In the genomic region with DNA sequence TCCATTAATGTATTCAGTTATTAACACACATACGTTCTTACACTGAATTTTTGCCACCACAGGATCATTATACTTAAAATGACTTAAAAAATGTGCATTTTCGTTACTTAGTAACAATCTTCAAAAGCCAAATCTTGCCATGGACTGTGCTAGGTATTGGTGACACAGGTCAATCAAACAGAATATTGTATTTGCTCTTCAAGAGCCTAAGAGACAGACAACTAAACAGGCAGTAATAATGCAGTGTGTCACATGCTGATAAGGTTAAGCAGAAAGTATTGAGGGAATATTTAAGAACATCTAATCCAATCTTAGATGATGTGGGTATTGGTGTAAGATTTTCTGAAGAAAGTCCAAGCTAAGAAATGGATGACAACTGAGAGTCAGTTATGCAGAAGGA, we compare ENCODE assay signal across 2 cellular contexts.
TF ChIP-seq lines count a peak whose summit lies in the region.

No MANE protein-coding gene starts in this region.

TF ChIP-seq in GM12891, 5 proteins besides CTCF, POLR2A, EP300 and RAD21 (continued from another document):
- TF ChIP-seq TAF1 (IDR thresholded peaks at IDR 0.05; ENCODE audit: low read depth, low read length): no peak
- TF ChIP-seq POU2F2 (IDR thresholded peaks at IDR 0.05; ENCODE audit: low read depth, low read length): no peak

TF ChIP-seq in K562, 482 proteins besides CTCF, POLR2A, EP300 and RAD21 (continued from another document):
- TF ChIP-seq TAF1 (IDR thresholded peaks at IDR 0.05; ENCODE audit: control insufficient read depth, extremely low read depth, insufficient read depth, low read length, severe bottlenecking) (no peak), CC2D1A (IDR thresholded peaks at IDR 0.05) (no peak), HEY1 (CRISPR knock-in tag; IDR thresholded peaks at IDR 0.05; ENCODE audit: borderline replicate concordance) (no peak), PYGO2 (tag; IDR thresholded peaks at IDR 0.05) (no peak), E2F1 (CRISPR knock-in tag; IDR thresholded peaks at IDR 0.05) (no peak), RBM39 (optimal IDR thresholded peaks at IDR 0.05; ENCODE audit: low read depth, low read length) (no peak), KDM5B (IDR thresholded peaks at IDR 0.05; ENCODE audit: insufficient replicate concordance, low read depth, low read length) (no peak), KDM4B (IDR thresholded peaks at IDR 0.05; ENCODE audit: borderline replicate concordance in 2 of 2, low read depth in 1 of 2) (no peak), NR2F6 (CRISPR knock-in tag; IDR thresholded peaks at IDR 0.05) (no peak), CHCHD3 (CRISPR knock-in tag; IDR thresholded peaks at IDR 0.05) (no peak), RBFOX2 (IDR thresholded peaks at IDR 0.05; ENCODE audit: low read depth, low read length) (no peak), USF2 (CRISPR knock-in tag; IDR thresholded peaks at IDR 0.05) (no peak), BCL6 (CRISPR knock-in tag; IDR thresholded peaks at IDR 0.05) (no peak)
- TF ChIP-seq, protein P1, sequence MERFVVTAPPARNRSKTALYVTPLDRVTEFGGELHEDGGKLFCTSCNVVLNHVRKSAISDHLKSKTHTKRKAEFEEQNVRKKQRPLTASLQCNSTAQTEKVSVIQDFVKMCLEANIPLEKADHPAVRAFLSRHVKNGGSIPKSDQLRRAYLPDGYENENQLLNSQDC (CRISPR knock-in tag; IDR thresholded peaks at IDR 0.05): no peak
